ENCODE assay signal across 27 cellular contexts in genomic region chr6:16326971-16327776, GRCh38.
"Had no signal": no experiment of that assay in that cellular context is flagged by ENCODE, and none has a peak within 500 bp of the region (broad histone marks: within the 10 kb centered on the region; RNA-seq: fewer than 3 reads in every experiment).

No MANE protein-coding gene starts in this region.

- H3K36me3 ChIP-seq: uterus had no signal

- H3K9me3 ChIP-seq: esophagus muscularis mucosa, gastroesophageal sphincter, heart left ventricle, left lung, pancreas, right lobe of liver, thoracic aorta, tibial nerve, upper lobe of left lung, uterus had no signal

- H2AFZ ChIP-seq: hepatocyte had no signal

- H3K9me3 Mint-ChIP-seq: naive thymus-derived CD8-positive, alpha-beta T cell had no signal

- H3K4me3 Mint-ChIP-seq: endodermal cell; naive thymus-derived CD8-positive, alpha-beta T cell; nephron progenitor cell had no signal

- ATAC-seq: foreskin keratinocyte; gastroesophageal sphincter; heart left ventricle; left lung; naive thymus-derived CD8-positive, alpha-beta T cell; pancreas; stimulated activated naive CD8-positive, alpha-beta T cell treated with anti-CD3 and anti-CD28 coated beads, Interleukin-15, Interleukin-2, amounts not matched to agents 100 U/mL and 50 U/mL, for 24 hours had no signal

- H3K27ac ChIP-seq: esophagus muscularis mucosa, foreskin keratinocyte, gastroesophageal sphincter, heart left ventricle, hepatocyte, left lung, pancreas, right lobe of liver, thoracic aorta, tibial nerve, upper lobe of left lung, uterus had no signal

- H3K27me3 Mint-ChIP-seq: naive thymus-derived CD8-positive, alpha-beta T cell had no signal

- H3K4me2 ChIP-seq: hepatocyte, smooth muscle cell had no signal

- H3K27me3 ChIP-seq: dorsolateral prefrontal cortex, esophagus muscularis mucosa, foreskin keratinocyte, gastroesophageal sphincter, heart left ventricle, hepatocyte, left lung, pancreas, right lobe of liver, tibial nerve, upper lobe of left lung, uterus had no signal

- DNase-seq: effector CD4-positive, alpha-beta T cell; endodermal cell; foreskin keratinocyte; kidney; left lung; mesendoderm; naive thymus-derived CD8-positive, alpha-beta T cell; nephron progenitor cell; occipital lobe; retina; stimulated activated CD4-positive, alpha-beta T cell treated with anti-CD3 and anti-CD28 coated beads, Interleukin-12 subunit alpha, Interleukin-12 subunit beta, amount 100 ng/mL, for 4 hours; stimulated activated CD4-positive, alpha-beta T cell treated with anti-CD3 and anti-CD28 coated beads, Interleukin-1b, Interleukin-23, amount 100 ng/mL, for 48 hours; stimulated activated CD4-positive, alpha-beta T cell treated with anti-CD3 and anti-CD28 coated beads, Interleukin-4, amount 100 ng/mL, for 1 hour; stimulated activated CD8-positive, alpha-beta memory T cell treated with anti-CD3 and anti-CD28 coated beads, Interleukin-4, amount 100 ng/mL, for 48 hours; stimulated activated naive CD8-positive, alpha-beta T cell treated with anti-CD3 and anti-CD28 coated beads, Interleukin-15, Interleukin-2, amounts not matched to agents 100 U/mL and 50 U/mL, for 24 hours; uterus had no signal

- H3K27ac Mint-ChIP-seq: endodermal cell, nephron progenitor cell had no signal

- H3K4me3 ChIP-seq: dorsolateral prefrontal cortex, esophagus muscularis mucosa, gastroesophageal sphincter, heart left ventricle, hepatocyte, left lung, pancreas, right lobe of liver, smooth muscle cell, thoracic aorta, tibial nerve, upper lobe of left lung, uterus had no signal
